In genomic region chr6:26025047-26025893, GRCh38 we compare ENCODE assay signal across 8 cellular contexts.
DNase-seq lines count a peak whose midpoint lies in the region; ATAC-seq, FAIRE-seq and TF ChIP-seq lines count a peak whose summit lies in the region.

No MANE protein-coding gene starts in this region.

- H3K9me2 ChIP-seq in Karpas-422 (replicated peaks; ENCODE audit: insufficient read depth, low read length): no peaks in the 10 kb centered on the region

- POLR2A ChIA-PET in AG04450 (lab: Yijun Ruan, JAX) (interaction anchor here (0.6 to 10.2 kb wide), 13 partner anchors 8 to 1841 kb away, joined by 3 to 272 read pairs (median 6); a partner anchor contains a TSS), K562 (lab: Yijun Ruan, JAX) (interaction anchor here (0.6 to 13.8 kb wide), 53 partner anchors 9 to 1865 kb away, joined by 3 to 597 read pairs (median 5); partner anchors contain the start of gene HFE)

- H4K20me1 ChIP-seq in Karpas-422 (ENCODE audit: insufficient read depth, low read depth, low read length) (no peaks in the 10 kb centered on the region), K562 (replicated peaks; ENCODE audit: control insufficient read depth, insufficient read depth, low read length) (0 out of 2 replicates have a peak, but pooled peaks cover 6% of the 10 kb centered on the region)

- H3K79me2 ChIP-seq in Karpas-422 (ENCODE audit: low read length): no peaks in the 10 kb centered on the region
- H3K79me2 ChIP-seq in K562 (ENCODE audit: control insufficient read depth, insufficient read depth, low read length): peaks cover 76% of the 10 kb centered on the region

- H3K4me2 ChIP-seq in Karpas-422 (ENCODE audit: low read depth, low read length, poor library complexity, severe bottlenecking) (peak overlapping the region; percentile 88), K562 (ENCODE audit: insufficient read depth, low read length) (peak overlapping the region; percentile 99)

- H3K36me3 ChIP-seq in Karpas-422 (ENCODE audit: insufficient read depth, low read length) (no peaks in the 10 kb centered on the region), K562 (ENCODE audit: control insufficient read depth, insufficient read depth, low read length) (peaks cover 4% of the 10 kb centered on the region; the same call in 1 of the 3 replicates), right lobe of liver (no peaks in the 10 kb centered on the region)

- H3K4me3 ChIP-seq in AG04450 (ENCODE audit: low read depth, low read length) (no peak overlapping the region), Karpas-422 (ENCODE audit: low read length) (peak overlapping the region; percentile 70; the same call in 1 of the 2 replicates), K562 (peak overlapping the region; percentile 46), right lobe of liver (no peak overlapping the region), lower leg skin (ENCODE audit: low read depth, poor library complexity, severe bottlenecking) (no peak overlapping the region)

- WGBS in K562 (ENCODE audit: insufficient coverage, low coverage, missing lambda C conversion rate): 27% methylated on average over 17 of the region's 17 CpGs
- 79% methylated on average over 17 of the region's 17 CpGs for WGBS in right lobe of liver (ENCODE audit: insufficient coverage, low coverage, low lambda C conversion rate, missing lambda C conversion rate)
- 87 to 88% methylated on average over 17 of the region's 17 CpGs for WGBS in lower leg skin, 2 donors

- H3K9me3 ChIP-seq in AG04450 (ENCODE audit: control insufficient read depth, insufficient read depth, low read length) (no peaks in the 10 kb centered on the region; the same call in 1 of the 2 replicates), Karpas-422 (ENCODE audit: low read length) (no peaks in the 10 kb centered on the region), K562 (replicated peaks; ENCODE audit: control insufficient read depth, insufficient read depth, low read depth, low read length) (peaks cover 5% of the 10 kb centered on the region; the same call in 1 of the 2 replicates), right lobe of liver (no peaks in the 10 kb centered on the region)

- TF ChIP-seq CTCF in AG04450 (IDR thresholded peaks at IDR 0.05; ENCODE audit: low read depth, low read length): no peak
- TF ChIP-seq CTCF in K562 (IDR thresholded peaks at IDR 0.05 in 2 of 3, conservative IDR thresholded peaks at IDR 0.05 in 1 of 3; ENCODE audit: insufficient read depth in 2 of 3, low read depth in 1 of 3, low read length in 3 of 3): no peak
- TF ChIP-seq CTCF in right lobe of liver (IDR thresholded peaks at IDR 0.05): no peak
- TF ChIP-seq CTCF in lower leg skin (IDR thresholded peaks at IDR 0.05): no peak

- no peak for TF ChIP-seq RAD21 in K562 (CRISPR knock-in tag; conservative IDR thresholded peaks at IDR 0.05 in 1 of 2, IDR thresholded peaks at IDR 0.05 in 1 of 2)

- ATAC-seq in K562 (peak; percentile 21), right lobe of liver (peak in 1 of 4 donors; percentile 27), GM18498 (IDR thresholded peaks at IDR 0.05; ENCODE audit: unreplicated experiment) (no peak)

- in situ Hi-C loops in K562 (cut with MboI): loop anchor here (5.0 kb wide), 1 partner anchor 1812 kb away; a partner anchor contains a TSS

- no peaks in the 10 kb centered on the region for H3K9me1 ChIP-seq in K562 (ENCODE audit: control insufficient read depth, insufficient read depth, low read length)

- H2AFZ ChIP-seq in Karpas-422 (ENCODE audit: low read length) (peak overlapping the region; percentile 38; the same call in 1 of the 2 replicates), K562 (ENCODE audit: low read depth, low read length) (peak overlapping the region; percentile 21; the same call in 1 of the 2 replicates)

- H3K27ac ChIP-seq in AG04450 (ENCODE audit: low read depth, low read length) (peak overlapping the region; percentile 91), Karpas-422 (ENCODE audit: low read length) (peak overlapping the region; percentile 82; the same call in 1 of the 2 replicates), K562 (ENCODE audit: extremely low read depth, low read depth, low read length) (peak overlapping the region; percentile 99), right lobe of liver (peak overlapping the region; percentile 77 to 93 (median 81))

- BruUV-seq in K562 (replicated peaks; lab: Mats Ljungman, UMichigan): no TSS peak

- intact Hi-C loops in K562 (cut with micrococcal nuclease): loop anchor here (1.0 to 10.0 kb wide), 2 partner anchors 33 to 1250 kb away; partner anchors contain the start of gene GMNN
- intact Hi-C loops in right lobe of liver (cut with DNase I): no loop called here
- intact Hi-C loops in lower leg skin (cut with DNase I; ENCODE audit: low total_unique reads): no loop called here

- H3K27me3 ChIP-seq in AG04450 (ENCODE audit: control insufficient read depth, insufficient read depth, low read length): no peaks in the 10 kb centered on the region
- no peaks in the 10 kb centered on the region for H3K27me3 ChIP-seq in Karpas-422 (ENCODE audit: low read length)
- no peaks in the 10 kb centered on the region for H3K27me3 ChIP-seq in K562 (ENCODE audit: control insufficient read depth in 2 of 2, insufficient read depth in 2 of 2, low read length in 2 of 2)
- H3K27me3 ChIP-seq in right lobe of liver: no peaks in the 10 kb centered on the region

- FAIRE-seq in K562 (lab: Jason Lieb, UNC): peak; percentile 49

- H3K9ac ChIP-seq in Karpas-422 (ENCODE audit: low read length): peak overlapping the region; percentile 71
- peak overlapping the region; percentile 89 to 94 for H3K9ac ChIP-seq in K562 (ENCODE audit: insufficient read depth in 1 of 2, low read depth in 2 of 2, low read length in 2 of 2)

- peak; percentile 96 for TF ChIP-seq EP300 in K562 (IDR thresholded peaks at IDR 0.05; ENCODE audit: low read length)

- no peak for DNase-seq in AG04450 (ENCODE audit: low read depth, low spot score)
- DNase-seq in Karpas-422: no peak
- peak; percentile 45 to 82 (median 58) for DNase-seq in K562 (ENCODE audit: extremely low read depth in 1 of 4, low spot score in 3 of 4)
- DNase-seq in right lobe of liver: no peak
- DNase-seq in stimulated activated CD4-positive, alpha-beta T cell treated with anti-CD3 and anti-CD28 coated beads, Interleukin-4, amount 100 ng/mL, for 1 hour: no peak
- DNase-seq in HuH-7.5 (ENCODE audit: low spot score): no peak
- DNase-seq in lower leg skin (ENCODE audit: low spot score in 2 of 2): no peak

- TF ChIP-seq POLR2A in K562 (conservative IDR thresholded peaks at IDR 0.05) (no peak), right lobe of liver (IDR thresholded peaks at IDR 0.05) (no peak), lower leg skin (IDR thresholded peaks at IDR 0.05) (no peak)

- CTCF ChIA-PET in AG04450 (lab: Charles Lee): interaction anchor here (0.5 to 2.8 kb wide), 21 partner anchors 9 to 1514 kb away, joined by 3 to 43 read pairs (median 5); a partner anchor contains a TSS
- CTCF ChIA-PET in K562 (lab: Yijun Ruan, JAX; ENCODE audit: low intra/inter-chr PET ratio): interaction anchor here (0.6 to 2.0 kb wide), 4 partner anchors 30 to 1102 kb away, joined by 3 to 17 read pairs (median 4); no protein-coding TSS in a partner anchor

- H3K4me1 ChIP-seq in Karpas-422 (ENCODE audit: low read length) (peaks cover 58% of the 10 kb centered on the region), K562 (replicated peaks in 1 of 2; ENCODE audit: control insufficient read depth in 2 of 2, insufficient read depth in 2 of 2, low read length in 2 of 2) (peaks cover 19 to 42% of the 10 kb centered on the region in 2 experiments), right lobe of liver (peaks cover 0 to 15% (median 5%) of the 10 kb centered on the region in 4 donors)

TF ChIP-seq in K562, 482 proteins besides CTCF, POLR2A, EP300 and RAD21 (continues in another document):
- TF ChIP-seq, protein P1, sequence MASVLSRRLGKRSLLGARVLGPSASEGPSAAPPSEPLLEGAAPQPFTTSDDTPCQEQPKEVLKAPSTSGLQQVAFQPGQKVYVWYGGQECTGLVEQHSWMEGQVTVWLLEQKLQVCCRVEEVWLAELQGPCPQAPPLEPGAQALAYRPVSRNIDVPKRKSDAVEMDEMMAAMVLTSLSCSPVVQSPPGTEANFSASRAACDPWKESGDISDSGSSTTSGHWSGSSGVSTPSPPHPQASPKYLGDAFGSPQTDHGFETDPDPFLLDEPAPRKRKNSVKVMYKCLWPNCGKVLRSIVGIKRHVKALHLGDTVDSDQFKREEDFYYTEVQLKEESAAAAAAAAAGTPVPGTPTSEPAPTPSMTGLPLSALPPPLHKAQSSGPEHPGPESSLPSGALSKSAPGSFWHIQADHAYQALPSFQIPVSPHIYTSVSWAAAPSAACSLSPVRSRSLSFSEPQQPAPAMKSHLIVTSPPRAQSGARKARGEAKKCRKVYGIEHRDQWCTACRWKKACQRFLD (CRISPR knock-in tag; IDR thresholded peaks at IDR 0.05): 0 out of 2 replicates have a peak, but pooled peaks have one; percentile 4
- peak; percentile 70 for TF ChIP-seq DACH1 (IDR thresholded peaks at IDR 0.05; ENCODE audit: partially characterized antibody)
- no peak for TF ChIP-seq ZNF740 (CRISPR knock-in tag; IDR thresholded peaks at IDR 0.05)
- no peak; a peak in 2 of 4 replicates for TF ChIP-seq ZNF740 (tag; IDR thresholded peaks at IDR 0.05)
- TF ChIP-seq CXXC5 (CRISPR knock-in tag; IDR thresholded peaks at IDR 0.05): peak; percentile 29; the same call in 1 of the 2 replicates
- no peak for TF ChIP-seq PTBP1 (IDR thresholded peaks at IDR 0.05; ENCODE audit: low read depth, low read length)
- TF ChIP-seq MYC (IDR thresholded peaks at IDR 0.05; ENCODE audit: low read depth, low read length): no peak
- TF ChIP-seq MYC (CRISPR knock-in tag; IDR thresholded peaks at IDR 0.05; ENCODE audit: borderline replicate concordance, low read depth): no peak
- peak; percentile 98 for TF ChIP-seq C11orf30 (IDR thresholded peaks at IDR 0.05; ENCODE audit: low read depth)
- peak; percentile 96 for TF ChIP-seq SMARCC2 (IDR thresholded peaks at IDR 0.05; ENCODE audit: low read depth)
- no peak for TF ChIP-seq PTTG1 (tag; IDR thresholded peaks at IDR 0.05; ENCODE audit: low read depth)
- no peak for TF ChIP-seq CTBP1 (IDR thresholded peaks at IDR 0.05; ENCODE audit: borderline replicate concordance)
- TF ChIP-seq ZNF24 (IDR thresholded peaks at IDR 0.05): peak; percentile 90
- TF ChIP-seq RBM25 (IDR thresholded peaks at IDR 0.05; ENCODE audit: low read depth, low read length, severe bottlenecking): peak; percentile 1
- TF ChIP-seq KAT7 (CRISPR knock-in tag; IDR thresholded peaks at IDR 0.05; ENCODE audit: borderline replicate concordance): peak; percentile 34; the same call in 1 of the 2 replicates
- no peak for TF ChIP-seq U2AF2 (optimal IDR thresholded peaks at IDR 0.05; ENCODE audit: low read depth, low read length)

Comparison
In these comparisons a context has a peak if more than half of its experiments do, and no peak if none do; other contexts are left out.
1. DNase-seq: peak in K562 (4 of 4); none in AG04450 (single experiment), Karpas-422 (single experiment), right lobe of liver (0 of 3), stimulated activated CD4-positive, alpha-beta T cell treated with anti-CD3 and anti-CD28 coated beads, Interleukin-4, amount 100 ng/mL, for 1 hour (single experiment), HuH-7.5 (single experiment) and lower leg skin (0 of 2).
2. H3K4me3 ChIP-seq: peak in Karpas-422 (single experiment) and K562 (single experiment); none in AG04450 (single experiment), right lobe of liver (0 of 3) and lower leg skin (single experiment).
3. Peak in every context shown above with its lines, with median percentiles within 50 percentile points of each other: H3K27ac ChIP-seq.